In the genomic region with DNA sequence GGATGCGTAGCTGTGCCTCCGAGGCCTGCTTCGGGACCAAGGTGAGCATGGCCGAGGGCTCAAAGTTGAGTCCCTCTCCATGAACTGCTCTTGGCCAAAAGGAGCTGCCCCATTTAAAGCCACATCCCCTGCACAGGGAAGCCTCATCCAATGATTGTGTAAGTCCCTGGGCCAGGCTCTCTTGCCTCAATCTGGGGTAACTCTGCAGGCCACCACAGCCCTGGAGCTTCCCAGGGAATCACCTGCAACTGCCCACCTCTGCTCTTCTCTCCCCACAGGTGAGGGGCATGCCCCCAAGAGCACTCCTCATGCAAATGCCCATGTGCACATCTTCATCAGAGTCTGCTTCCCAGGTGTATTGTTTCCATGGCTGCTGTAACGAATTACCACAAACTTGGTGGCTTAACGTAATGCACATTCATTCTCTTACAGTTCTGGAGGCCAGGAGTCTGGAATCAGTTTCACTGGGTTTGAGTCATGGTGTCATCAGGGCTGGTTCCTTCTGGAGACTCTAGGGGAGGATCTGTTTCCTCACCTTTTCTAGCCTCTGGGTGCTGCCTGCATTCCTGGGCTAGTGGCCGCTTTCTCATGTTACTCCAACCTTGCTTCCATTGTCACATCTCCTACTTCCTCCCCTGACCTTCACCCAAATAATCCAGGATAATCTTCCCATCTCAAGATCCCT, we compare ENCODE assay signal across 36 cellular contexts. TPM values are rescaled to one million over a fixed set of nuclear protein-coding genes. Genes with fewer than 3 reads are reported as not detected.
"Had no signal": no experiment of that assay in that cellular context is flagged by ENCODE, and none has a peak within 500 bp of the region (broad histone marks: within the 10 kb centered on the region; RNA-seq: fewer than 3 reads in every experiment).

No MANE protein-coding gene starts in this region.

- H3K27ac ChIP-seq: brain microvascular endothelial cell, cardiac muscle cell, PC-9, SJCRH30, SK-N-MC, WERI-Rb-1 had no signal

- DNase-seq: activated CD4-positive, alpha-beta memory T cell treated with anti-CD3 and anti-CD28 coated beads, Interleukin-2, amount 10 ng/mL, durations not matched to agents 7 days and 5 days; activated CD4-positive, alpha-beta T cell treated with anti-CD3 and anti-CD28 coated beads for 1 hour; activated CD4-positive, alpha-beta T cell treated with anti-CD3 and anti-CD28 coated beads for 48 hours; activated CD4-positive, CD25-positive, alpha-beta regulatory T cell; activated CD8-positive, alpha-beta memory T cell treated with anti-CD3 and anti-CD28 coated beads for 24 hours; activated CD8-positive, alpha-beta memory T cell treated with anti-CD3 and anti-CD28 coated beads, Interleukin-2, amount 10 ng/mL, durations not matched to agents 7 days and 5 days; activated CD8-positive, alpha-beta memory T cell treated with anti-CD3 and anti-CD28 coated beads, Interleukin-2, amount 50 U/mL, for 48 hours; activated gamma-delta T cell; activated naive CD4-positive, alpha-beta T cell treated with anti-CD3 and anti-CD28 coated beads for 36 hours; activated T-cell treated with anti-CD3 and anti-CD28 coated beads, Interleukin-2, amount 50 U/mL, for 48 hours; amniotic stem cell; aorta; brain microvascular endothelial cell; Karpas-422; KBM-7; NCI-H1048; NCI-H1436 treated with DMSO at 0.1 percent for 48 hours; NCI-H187; NCI-H2029 treated with DMSO at 0.1 percent for 48 hours; NCI-H2107; NCI-H2171; NCI-H510A; NCI-H526; NCI-H748 treated with DMSO at 0.1 percent for 48 hours; NK-92 treated with Interleukin-12 subunit alpha and Interleukin-12 subunit beta, amount 100 ng/mL, for 24 hours; PC-9; SHP77; SJCRH30; T1000; WERI-Rb-1 had no signal

- H3K36me3 Mint-ChIP-seq: activated CD8-positive, alpha-beta memory T cell treated with anti-CD3 and anti-CD28 coated beads, Interleukin-2, amount 10 ng/mL, durations not matched to agents 7 days and 5 days; activated naive CD4-positive, alpha-beta T cell treated with anti-CD3 and anti-CD28 coated beads, Interleukin-2, amount 50 U/mL, for 72 hours had no signal

- H3K27me3 ChIP-seq: brain microvascular endothelial cell, cardiac muscle cell, SJCRH30 had no signal

- H3K36me3 ChIP-seq: brain microvascular endothelial cell, cardiac muscle cell, SJCRH30, WERI-Rb-1 had no signal

- ATAC-seq: activated CD8-positive, alpha-beta memory T cell treated with anti-CD3 and anti-CD28 coated beads, Interleukin-2, amount 10 ng/mL, durations not matched to agents 7 days and 5 days; activated naive CD4-positive, alpha-beta T cell treated with anti-CD3 and anti-CD28 coated beads, Interleukin-2, amount 50 U/mL, for 72 hours had no signal

- H3K27ac Mint-ChIP-seq: activated CD4-positive, alpha-beta memory T cell treated with anti-CD3 and anti-CD28 coated beads, Interleukin-2, amount 10 ng/mL, durations not matched to agents 7 days and 5 days; activated CD8-positive, alpha-beta memory T cell treated with anti-CD3 and anti-CD28 coated beads, Interleukin-2, amount 10 ng/mL, durations not matched to agents 7 days and 5 days; activated naive CD4-positive, alpha-beta T cell treated with anti-CD3 and anti-CD28 coated beads for 36 hours; activated naive CD4-positive, alpha-beta T cell treated with anti-CD3 and anti-CD28 coated beads, Interleukin-2, amount 50 U/mL, for 72 hours had no signal

- H3K4me2 ChIP-seq: PC-9 had no signal

- H2AFZ ChIP-seq: PC-9 had no signal

- H3K4me3 ChIP-seq: cardiac muscle cell, PC-9, SJCRH30, SK-N-MC had no signal

- H3K4me3 Mint-ChIP-seq: activated CD4-positive, alpha-beta memory T cell treated with anti-CD3 and anti-CD28 coated beads, Interleukin-2, amount 10 ng/mL, durations not matched to agents 7 days and 5 days; activated CD8-positive, alpha-beta memory T cell treated with anti-CD3 and anti-CD28 coated beads, Interleukin-2, amount 10 ng/mL, durations not matched to agents 7 days and 5 days; activated naive CD4-positive, alpha-beta T cell treated with anti-CD3 and anti-CD28 coated beads for 36 hours had no signal

- H3K9me3 ChIP-seq: SJCRH30 had no signal

- H3K9me3 Mint-ChIP-seq: activated CD4-positive, alpha-beta memory T cell treated with anti-CD3 and anti-CD28 coated beads, Interleukin-2, amount 10 ng/mL, durations not matched to agents 7 days and 5 days; activated naive CD4-positive, alpha-beta T cell treated with anti-CD3 and anti-CD28 coated beads for 36 hours; activated naive CD4-positive, alpha-beta T cell treated with anti-CD3 and anti-CD28 coated beads, Interleukin-2, amount 50 U/mL, for 72 hours had no signal

RNA-seq across cellular contexts. Expression of a gene that starts 27.9 kb away (rescaled TPM):
- total RNA-seq: activated CD4-positive, alpha-beta memory T cell treated with anti-CD3 and anti-CD28 coated beads, Interleukin-2, amount 10 ng/mL, durations not matched to agents 7 days and 5 days; activated CD8-positive, alpha-beta memory T cell treated with anti-CD3 and anti-CD28 coated beads, Interleukin-2, amount 10 ng/mL, durations not matched to agents 7 days and 5 days; activated naive CD4-positive, alpha-beta T cell treated with anti-CD3 and anti-CD28 coated beads for 36 hours; activated naive CD4-positive, alpha-beta T cell treated with anti-CD3 and anti-CD28 coated beads, Interleukin-2, amount 50 U/mL, for 72 hours; aorta; cardiac muscle cell; MCF 10A; PC-9; SJCRH30; T-helper 1 cell treated with Interleukin-12 subunit alpha and Interleukin-12 subunit beta and Interleukin-4 antibody, amounts not matched to agents 30 ng/mL and 1 ng/mL, for 36 hours; T-helper 2 cell treated with Interferon-gamma antibody and Interleukin-4, amounts not matched to agents 100 ng/mL and 5 ng/mL, for 36 hours had no signal
- polyA plus RNA-seq: aorta, cardiac muscle cell had no signal
